ENCODE assay signal across 33 cellular contexts in genomic region chr22:36818010-36818642, GRCh38. TPM values are rescaled to one million over a fixed set of nuclear protein-coding genes. Genes with fewer than 3 reads are reported as not detected.
A peak's percentile ranks its signal among the peaks of the same experiment; 100 is the strongest.
DNase-seq lines count a peak whose midpoint lies in the region; ATAC-seq, FAIRE-seq and TF ChIP-seq lines count a peak whose summit lies in the region.
"Had no signal": no experiment of that assay in that cellular context is flagged by ENCODE, and none has a peak within 500 bp of the region (broad histone marks: within the 10 kb centered on the region; RNA-seq: fewer than 3 reads in every experiment).

No MANE protein-coding gene starts in this region.

- H3K27ac Mint-ChIP-seq in glutamatergic neuron (ENCODE audit: unreplicated experiment) = no peak overlapping the region
- H3K27ac Mint-ChIP-seq: immature natural killer cell; stimulated activated naive B cell treated with anti-CD40 and anti-IgM and Interleukin-4, amounts not matched to agents 10 μg/mL and 1 μg/mL and 100 μg/mL, for 72 hours had no signal

- FAIRE-seq in HepG2 (lab: Jason Lieb, UNC) = no peak
- FAIRE-seq: D721Med had no signal

- BruUV-seq in HepG2 (replicated peaks; lab: Mats Ljungman, UMichigan) = no TSS peak

- no peak overlapping the region for H3K4me2 ChIP-seq in HepG2 (ENCODE audit: low read depth, low read length)

- H3K27me3 Mint-ChIP-seq in glutamatergic neuron (ENCODE audit: unreplicated experiment) = peaks cover 7% of the 10 kb centered on the region

- H3K9me3 Mint-ChIP-seq in glutamatergic neuron (ENCODE audit: unreplicated experiment) = peaks cover 9% of the 10 kb centered on the region
- H3K9me3 Mint-ChIP-seq: immature natural killer cell; naive thymus-derived CD8-positive, alpha-beta T cell; stimulated activated naive B cell treated with anti-CD40 and anti-IgM and Interleukin-4, amounts not matched to agents 10 μg/mL and 1 μg/mL and 100 μg/mL, for 72 hours had no signal

- peak overlapping the region; percentile 74 for H3K4me3 Mint-ChIP-seq in glutamatergic neuron (ENCODE audit: unreplicated experiment)
- H3K4me3 Mint-ChIP-seq: immature natural killer cell; stimulated activated naive B cell treated with anti-CD40 and anti-IgM and Interleukin-4, amounts not matched to agents 10 μg/mL and 1 μg/mL and 100 μg/mL, for 72 hours had no signal

- H3K36me3 Mint-ChIP-seq in glutamatergic neuron (ENCODE audit: unreplicated experiment) = no peaks in the 10 kb centered on the region
- H3K36me3 Mint-ChIP-seq: immature natural killer cell; naive thymus-derived CD8-positive, alpha-beta T cell; stimulated activated naive B cell treated with anti-CD40 and anti-IgM and Interleukin-4, amounts not matched to agents 10 μg/mL and 1 μg/mL and 100 μg/mL, for 72 hours had no signal

- TF ChIP-seq POLR2A in HepG2 (IDR thresholded peaks at IDR 0.05; ENCODE audit: insufficient read depth in 1 of 2, low read depth in 2 of 2, low read length in 2 of 2) (no peak), right lobe of liver (IDR thresholded peaks at IDR 0.05) (no peak)

- WGBS in HepG2 (ENCODE audit: low lambda C conversion rate) = 0% methylated on average over 1 of the region's 6 CpGs
- 80% methylated on average over 2 of the region's 6 CpGs for WGBS in right lobe of liver (ENCODE audit: insufficient coverage, low coverage, low lambda C conversion rate, missing lambda C conversion rate)

- no peak for TF ChIP-seq RAD21 in HepG2 (CRISPR knock-in tag; IDR thresholded peaks at IDR 0.05)

- H4K20me1 ChIP-seq in HepG2 (ENCODE audit: insufficient read depth, low read length) = no peaks in the 10 kb centered on the region

- H3K36me3 ChIP-seq in HepG2 (replicated peaks in 1 of 2; ENCODE audit: control insufficient read depth in 1 of 2, insufficient read depth in 2 of 2, low read length in 2 of 2) (no peaks in the 10 kb centered on the region), right lobe of liver (no peaks in the 10 kb centered on the region), RWPE2 (ENCODE audit: low read depth) (no peaks in the 10 kb centered on the region)
- H3K36me3 ChIP-seq: colonic mucosa, esophagus squamous epithelium, gastrocnemius medialis, left lung, ovary, suprapubic skin, uterus had no signal

- no peak for TF ChIP-seq CTCF in HepG2 (CRISPR knock-in tag; IDR thresholded peaks at IDR 0.05)
- TF ChIP-seq CTCF in right lobe of liver (IDR thresholded peaks at IDR 0.05) = no peak
- TF ChIP-seq CTCF in RWPE2 (IDR thresholded peaks at IDR 0.05; ENCODE audit: poor library complexity, severe bottlenecking) = no peak
- TF ChIP-seq CTCF in glutamatergic neuron (IDR thresholded peaks at IDR 0.05; ENCODE audit: partially characterized antibody, unreplicated experiment) = no peak

- H3K9ac ChIP-seq in HepG2 (ENCODE audit: insufficient read depth, low read depth, low read length) = no peak overlapping the region

- H3K9me3 ChIP-seq in HepG2 (ENCODE audit: low read length) (no peaks in the 10 kb centered on the region), right lobe of liver (no peaks in the 10 kb centered on the region), RWPE2 (ENCODE audit: severe bottlenecking) (no peaks in the 10 kb centered on the region)
- H3K9me3 ChIP-seq: colonic mucosa, esophagus squamous epithelium, gastrocnemius medialis, left lung, ovary, suprapubic skin, uterus had no signal

- no peak overlapping the region for H2AFZ ChIP-seq in HepG2 (ENCODE audit: low read length)

- no peaks in the 10 kb centered on the region for H3K79me2 ChIP-seq in HepG2 (ENCODE audit: insufficient read depth, low read length)

- peaks cover 6 to 72% of the 10 kb centered on the region in 2 experiments; a peak in 4 of 5 replicates for H3K27me3 ChIP-seq in HepG2 (ENCODE audit: control insufficient read depth in 1 of 2, insufficient read depth in 2 of 2, low read length in 2 of 2)
- H3K27me3 ChIP-seq in right lobe of liver = peaks cover 0 to 11% of the 10 kb centered on the region in 2 donors
- H3K27me3 ChIP-seq in RWPE2 (ENCODE audit: insufficient read depth, poor library complexity, severe bottlenecking) = peaks cover 62% of the 10 kb centered on the region
- H3K27me3 ChIP-seq: ovary had no signal

- no peak for TF ChIP-seq EP300 in HepG2 (IDR thresholded peaks at IDR 0.05; ENCODE audit: low read depth in 2 of 2, low read length in 2 of 2)
- no peak for TF ChIP-seq EP300 in HepG2 (CRISPR knock-in tag; IDR thresholded peaks at IDR 0.05; ENCODE audit: borderline replicate concordance)

- no peaks in the 10 kb centered on the region for H3K4me1 ChIP-seq in HepG2 (ENCODE audit: insufficient read depth, low read length)
- peaks cover 0 to 7% (median 0%) of the 10 kb centered on the region in 4 donors for H3K4me1 ChIP-seq in right lobe of liver
- H3K4me1 ChIP-seq in RWPE2 (ENCODE audit: insufficient read depth, poor library complexity, severe bottlenecking) = no peaks in the 10 kb centered on the region
- H3K4me1 ChIP-seq: colonic mucosa, uterus had no signal

- POLR2A ChIA-PET in HepG2 (lab: Yijun Ruan, JAX) = no interaction called here

- H3K27ac ChIP-seq in HepG2 (ENCODE audit: extremely low read length, insufficient read depth, low read length) (no peak overlapping the region), right lobe of liver (no peak overlapping the region), RWPE2 (ENCODE audit: poor library complexity, severe bottlenecking) (no peak overlapping the region)
- H3K27ac ChIP-seq: C4-2B, colonic mucosa, esophagus squamous epithelium, gastrocnemius medialis, left lung, ovary, suprapubic skin, uterus had no signal

- in situ Hi-C loops in HepG2 (cut with HindIII; ENCODE audit: extremely low pct_ligation_motif_present, low pct_unique_long_range_greater_than_20kb) = no loop called here

- CTCF ChIA-PET in HepG2 (lab: Yijun Ruan, JAX; ENCODE audit: low intra/inter-chr PET ratio, low total read pairs) = no interaction called here

- DNase-seq in HepG2 (ENCODE audit: low spot score) = no peak
- DNase-seq in right lobe of liver = no peak
- no peak for DNase-seq in RWPE2 (ENCODE audit: low spot score)
- peak; percentile 52 for DNase-seq in glutamatergic neuron
- DNase-seq in Kasumi-1 (lab: John Stamatoyannopoulos, UW) = no peak
- no peak for DNase-seq in effector CD4-positive, alpha-beta T cell
- DNase-seq in NCI-H1092 treated with DMSO at 0.1 percent for 48 hours (lab: John Stamatoyannopoulos, UW) = no peak
- DNase-seq: activated CD4-positive, alpha-beta T cell treated with anti-CD3 and anti-CD28 coated beads for 4 hours; activated CD8-positive, alpha-beta memory T cell treated with anti-CD3 and anti-CD28 coated beads for 24 hours; activated naive CD4-positive, alpha-beta T cell; activated T-cell treated with anti-CD3 and anti-CD28 coated beads, Interleukin-2, amount 50 U/mL, for 1 hour; colonic mucosa; esophagus squamous epithelium; gastrocnemius medialis; hippocampal formation; immature natural killer cell; Karpas-422; left lung; naive thymus-derived CD8-positive, alpha-beta T cell; NCI-H1048; NCI-H2029; ovary; stimulated activated CD4-positive, alpha-beta T cell treated with anti-CD3 and anti-CD28 coated beads, Interleukin-4, amount 100 ng/mL, for 1 hour; stimulated activated naive B cell treated with anti-CD40 and anti-IgM and Interleukin-4, amounts not matched to agents 10 μg/mL and 1 μg/mL and 100 μg/mL, for 72 hours; uterus had no signal

- no peak for ATAC-seq in HepG2
- no peak for ATAC-seq in right lobe of liver
- peak; percentile 51; the same call in 2 of the 3 replicates for ATAC-seq in RWPE2 (ENCODE audit: low read depth)
- ATAC-seq in GM19397 (IDR thresholded peaks at IDR 0.05; ENCODE audit: unreplicated experiment) = no peak
- ATAC-seq: gastrocnemius medialis; naive thymus-derived CD8-positive, alpha-beta T cell; Panc1; stimulated activated naive B cell treated with anti-CD40 and anti-IgM and Interleukin-4, amounts not matched to agents 10 μg/mL and 1 μg/mL and 100 μg/mL, for 72 hours had no signal

- H3K4me3 ChIP-seq in HepG2 (replicated peaks in 1 of 3; ENCODE audit: insufficient read depth in 1 of 3, low read depth in 2 of 3, low read length in 3 of 3) (no peak overlapping the region), right lobe of liver (no peak overlapping the region), RWPE2 (ENCODE audit: severe bottlenecking) (no peak overlapping the region)
- H3K4me3 ChIP-seq: colonic mucosa, esophagus squamous epithelium, gastrocnemius medialis, left lung, ovary, uterus had no signal

- peaks cover 6% of the 10 kb centered on the region for H3K4me1 Mint-ChIP-seq in glutamatergic neuron (ENCODE audit: low read depth, unreplicated experiment)

- intact Hi-C loops in HepG2 (cut with micrococcal nuclease; ENCODE audit: unreplicated experiment) = no loop called here
- intact Hi-C loops in right lobe of liver (cut with DNase I) = no loop called here

RNA-seq across cellular contexts. Expression of gene PVALB, which starts 1.3 kb away (rescaled TPM):
- not detected in 2 replicates for total RNA-seq in HepG2 (2016; rRNA removed; fragmentation: Illumina TruSeq; extraction: Trizol)
- not detected in 2 replicates for total RNA-seq in HepG2 (2016; cell fraction: cytosol; rRNA removed; fragmentation: Illumina TruSeq; extraction: Trizol; ENCODE audit: low read depth)
- total RNA-seq in HepG2 (2016; cell fraction: insoluble cytoplasmic fraction; rRNA removed; fragmentation: Illumina TruSeq; extraction: Trizol) = not detected in 2 replicates
- not detected in 2 replicates for total RNA-seq in HepG2 (2016; cell fraction: membrane; rRNA removed; fragmentation: Illumina TruSeq; extraction: Trizol)
- not detected in 2 replicates for total RNA-seq in HepG2 (2016; cell fraction: nucleus; rRNA removed; fragmentation: Illumina TruSeq; extraction: Trizol)
- polyA plus RNA-seq in HepG2 (2011; rRNA removed) = not detected in 2 replicates
- not detected in 2 replicates for polyA plus RNA-seq in HepG2 (2011; cell fraction: cytosol; rRNA removed)
- not detected in 2 replicates for polyA plus RNA-seq in HepG2 (2011; cell fraction: nucleus; rRNA removed)
- polyA plus RNA-seq in HepG2 (2012) = not detected in 2 replicates
- not detected in 2 replicates for polyA plus RNA-seq in HepG2 (2016; cell fraction: cytosol; fragmentation: Illumina TruSeq; extraction: Trizol; ENCODE audit: low read depth)
- not detected in 2 replicates for polyA plus RNA-seq in HepG2 (2016; cell fraction: insoluble cytoplasmic fraction; fragmentation: Illumina TruSeq; extraction: Trizol; ENCODE audit: low read depth)
- not detected in 2 replicates for polyA plus RNA-seq in HepG2 (2016; cell fraction: membrane; fragmentation: Illumina TruSeq; extraction: Trizol; ENCODE audit: low read depth)
- not detected in 2 replicates for polyA plus RNA-seq in HepG2 (2016; cell fraction: nucleus; fragmentation: Illumina TruSeq; extraction: Trizol; ENCODE audit: insufficient read depth, low read depth)
- polyA minus RNA-seq in HepG2 (2011; rRNA and poly(A)+ RNA removed; ENCODE audit: low replicate concordance) = not detected in 2 replicates
- not detected in 2 replicates for polyA minus RNA-seq in HepG2 (2011; cell fraction: cytosol; rRNA and poly(A)+ RNA removed)
- polyA minus RNA-seq in HepG2 (2011; cell fraction: nucleus; rRNA and poly(A)+ RNA removed) = not detected in 2 replicates
- total RNA-seq in right lobe of liver = 1 to 10 TPM in 3 of 6 experiments, under 1 TPM in 1, not detected in 2; 0.59 to 1.7 (median 1.4) TPM
- total RNA-seq in glutamatergic neuron (ENCODE audit: unreplicated experiment) = not detected
- total RNA-seq: colonic mucosa; esophagus squamous epithelium; G401; naive thymus-derived CD8-positive, alpha-beta T cell; SK-MEL-5; suprapubic skin; T-helper 1 cell treated with Interleukin-12 subunit alpha and Interleukin-12 subunit beta and Interleukin-4 antibody, amounts not matched to agents 30 ng/mL and 1 ng/mL, for 36 hours had no signal
- polyA plus RNA-seq: immature natural killer cell; naive thymus-derived CD8-positive, alpha-beta T cell had no signal

RNA-seq across cellular contexts. Expression of gene IFT27, which starts 42.2 kb away (rescaled TPM):
- 0.33 TPM in 1 of 2 replicates, not detected in the other for total RNA-seq in HepG2 (2016; rRNA removed; fragmentation: Illumina TruSeq; extraction: Trizol)
- not detected in 2 replicates for total RNA-seq in HepG2 (2016; cell fraction: cytosol; rRNA removed; fragmentation: Illumina TruSeq; extraction: Trizol; ENCODE audit: low read depth)
- total RNA-seq in HepG2 (2016; cell fraction: insoluble cytoplasmic fraction; rRNA removed; fragmentation: Illumina TruSeq; extraction: Trizol) = 0.19 TPM in 1 of 2 replicates, not detected in the other
- not detected in 2 replicates for total RNA-seq in HepG2 (2016; cell fraction: membrane; rRNA removed; fragmentation: Illumina TruSeq; extraction: Trizol)
- total RNA-seq in HepG2 (2016; cell fraction: nucleus; rRNA removed; fragmentation: Illumina TruSeq; extraction: Trizol) = not detected in 2 replicates
- polyA plus RNA-seq in HepG2 (2011; rRNA removed) = 0.25 and 0.33 TPM in 2 replicates
- polyA plus RNA-seq in HepG2 (2011; cell fraction: cytosol; rRNA removed) = 0.17 and 0.19 TPM in 2 replicates
- 0.63 and 1.2 TPM in 2 replicates for polyA plus RNA-seq in HepG2 (2011; cell fraction: nucleus; rRNA removed)
- 0.29 and 0.54 TPM in 2 replicates for polyA plus RNA-seq in HepG2 (2012)
- not detected in 2 replicates for polyA plus RNA-seq in HepG2 (2016; cell fraction: cytosol; fragmentation: Illumina TruSeq; extraction: Trizol; ENCODE audit: low read depth)
- polyA plus RNA-seq in HepG2 (2016; cell fraction: insoluble cytoplasmic fraction; fragmentation: Illumina TruSeq; extraction: Trizol; ENCODE audit: low read depth) = not detected in 2 replicates
- polyA plus RNA-seq in HepG2 (2016; cell fraction: membrane; fragmentation: Illumina TruSeq; extraction: Trizol; ENCODE audit: low read depth) = not detected in 2 replicates
- polyA plus RNA-seq in HepG2 (2016; cell fraction: nucleus; fragmentation: Illumina TruSeq; extraction: Trizol; ENCODE audit: insufficient read depth, low read depth) = not detected in 2 replicates
- 0.44 and 10.2 TPM in 2 replicates for polyA minus RNA-seq in HepG2 (2011; rRNA and poly(A)+ RNA removed; ENCODE audit: low replicate concordance)
- polyA minus RNA-seq in HepG2 (2011; cell fraction: cytosol; rRNA and poly(A)+ RNA removed) = not detected in 2 replicates
- 0.39 and 0.50 TPM in 2 replicates for polyA minus RNA-seq in HepG2 (2011; cell fraction: nucleus; rRNA and poly(A)+ RNA removed)
- total RNA-seq in right lobe of liver = 10 to 100 TPM; 10.3 to 17.4 (median 14.8) TPM
- total RNA-seq in glutamatergic neuron (ENCODE audit: unreplicated experiment) = 54.2 TPM

RNA-seq across cellular contexts. Expression of gene NCF4, which starts 42.7 kb away (rescaled TPM):
- total RNA-seq in HepG2 (2016; rRNA removed; fragmentation: Illumina TruSeq; extraction: Trizol) = not detected in 2 replicates
- total RNA-seq in HepG2 (2016; cell fraction: cytosol; rRNA removed; fragmentation: Illumina TruSeq; extraction: Trizol; ENCODE audit: low read depth) = not detected in 2 replicates
- total RNA-seq in HepG2 (2016; cell fraction: insoluble cytoplasmic fraction; rRNA removed; fragmentation: Illumina TruSeq; extraction: Trizol) = not detected in 2 replicates
- total RNA-seq in HepG2 (2016; cell fraction: membrane; rRNA removed; fragmentation: Illumina TruSeq; extraction: Trizol) = not detected in 2 replicates
- not detected in 2 replicates for total RNA-seq in HepG2 (2016; cell fraction: nucleus; rRNA removed; fragmentation: Illumina TruSeq; extraction: Trizol)
- polyA plus RNA-seq in HepG2 (2011; rRNA removed) = not detected in 2 replicates
- polyA plus RNA-seq in HepG2 (2011; cell fraction: cytosol; rRNA removed) = 0.04 TPM in 2 replicates
- polyA plus RNA-seq in HepG2 (2011; cell fraction: nucleus; rRNA removed) = 0.23 TPM in 1 of 2 replicates, not detected in the other
- not detected in 2 replicates for polyA plus RNA-seq in HepG2 (2012)
- polyA plus RNA-seq in HepG2 (2016; cell fraction: cytosol; fragmentation: Illumina TruSeq; extraction: Trizol; ENCODE audit: low read depth) = not detected in 2 replicates
- polyA plus RNA-seq in HepG2 (2016; cell fraction: insoluble cytoplasmic fraction; fragmentation: Illumina TruSeq; extraction: Trizol; ENCODE audit: low read depth) = not detected in 2 replicates
- not detected in 2 replicates for polyA plus RNA-seq in HepG2 (2016; cell fraction: membrane; fragmentation: Illumina TruSeq; extraction: Trizol; ENCODE audit: low read depth)
- not detected in 2 replicates for polyA plus RNA-seq in HepG2 (2016; cell fraction: nucleus; fragmentation: Illumina TruSeq; extraction: Trizol; ENCODE audit: insufficient read depth, low read depth)
- polyA minus RNA-seq in HepG2 (2011; rRNA and poly(A)+ RNA removed; ENCODE audit: low replicate concordance) = 0.23 TPM in 1 of 2 replicates, not detected in the other
- polyA minus RNA-seq in HepG2 (2011; cell fraction: cytosol; rRNA and poly(A)+ RNA removed) = not detected in 2 replicates
- not detected in 2 replicates for polyA minus RNA-seq in HepG2 (2011; cell fraction: nucleus; rRNA and poly(A)+ RNA removed)
- 1 to 10 TPM; 2.3 to 6.2 (median 4.0) TPM for total RNA-seq in right lobe of liver
- not detected for total RNA-seq in glutamatergic neuron (ENCODE audit: unreplicated experiment)
- total RNA-seq: G401, SK-MEL-5 had no signal

Comparison
In these comparisons a context has a peak if more than half of its experiments do, and no peak if none do; other contexts are left out.
1. RNA of gene IFT27, which starts 42.2 kb away (total RNA-seq): 54.2 TPM in glutamatergic neuron (single experiment) and 10.3 to 17.4 TPM in right lobe of liver; 0.19 to 0.33 TPM in HepG2; every median in the first group is over 4 times any median in the second.